Comparison of ENCODE assay signal across 10 cellular contexts in the genomic region with DNA sequence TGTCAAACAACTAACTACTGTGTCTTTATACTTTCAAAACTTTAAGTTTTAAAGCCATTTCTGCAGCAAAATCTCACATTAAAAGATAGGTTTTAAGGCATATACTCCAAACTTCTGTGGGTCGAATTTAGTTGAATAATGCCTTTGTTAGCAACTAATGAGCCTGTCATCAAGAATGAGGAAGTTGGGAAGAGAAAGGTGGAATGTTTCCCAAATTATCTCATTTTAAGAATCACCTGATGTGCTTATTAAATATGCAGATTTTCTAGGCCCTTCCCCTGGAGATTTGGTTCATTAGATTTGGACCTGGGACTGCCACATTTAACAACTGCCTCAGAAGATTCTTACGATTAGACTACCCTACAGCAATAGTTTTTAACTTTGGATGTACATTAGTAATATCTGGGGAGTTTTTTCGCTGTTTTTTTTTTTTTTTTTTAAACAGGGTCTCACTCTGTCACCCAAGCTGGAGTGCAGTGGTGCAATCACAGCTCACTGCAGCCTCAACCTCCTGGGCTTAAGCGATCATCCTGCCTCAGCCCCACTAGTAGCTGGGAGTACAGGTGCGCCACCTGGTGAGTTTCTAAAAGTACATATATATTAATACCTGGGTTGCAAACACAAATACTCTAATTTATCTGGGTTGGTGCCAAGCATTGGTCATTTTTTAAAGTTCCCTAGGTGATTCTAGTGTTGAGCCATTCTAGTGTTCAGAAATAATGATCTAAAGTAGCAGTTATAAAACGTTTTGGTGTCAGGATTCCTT. TPM values are rescaled to one million over a fixed set of nuclear protein-coding genes. Genes with fewer than 3 reads are reported as not detected.
DNase-seq lines count a peak whose midpoint lies in the region; ATAC-seq lines count a peak whose summit lies in the region.
"Had no signal": no experiment of that assay in that cellular context is flagged by ENCODE, and none has a peak within 500 bp of the region (broad histone marks: within the 10 kb centered on the region; RNA-seq: fewer than 3 reads in every experiment).

No MANE protein-coding gene starts in this region.

- H3K9me3 Mint-ChIP-seq in activated CD8-positive, alpha-beta memory T cell treated with anti-CD3 and anti-CD28 coated beads, Interleukin-2, amount 10 ng/mL, durations not matched to agents 7 days and 5 days (ENCODE audit: low read depth): no peaks in the 10 kb centered on the region
- H3K9me3 Mint-ChIP-seq in T-cell: no peaks in the 10 kb centered on the region
- H3K9me3 Mint-ChIP-seq: central memory CD8-positive, alpha-beta T cell had no signal

- H3K27me3 Mint-ChIP-seq in activated CD8-positive, alpha-beta memory T cell treated with anti-CD3 and anti-CD28 coated beads, Interleukin-2, amount 10 ng/mL, durations not matched to agents 7 days and 5 days: peaks cover 11% of the 10 kb centered on the region
- peaks cover 1 to 33% of the 10 kb centered on the region in 2 donors for H3K27me3 Mint-ChIP-seq in T-cell
- H3K27me3 Mint-ChIP-seq: central memory CD8-positive, alpha-beta T cell had no signal

- CTCF ChIA-PET in activated CD8-positive, alpha-beta memory T cell treated with anti-CD3 and anti-CD28 coated beads, Interleukin-2, amount 10 ng/mL, durations not matched to agents 7 days and 5 days (lab: Charles Lee): interaction anchor here (1.0 to 1.5 kb wide), 2 partner anchors 23 to 24 kb away, joined by 4 to 6 read pairs; no protein-coding TSS in a partner anchor
- CTCF ChIA-PET in T-cell (lab: Charles Lee): interaction anchor here (0.6 to 2.3 kb wide), 6 partner anchors 16 to 239 kb away, joined by 3 to 11 read pairs (median 5); a partner anchor contains a TSS

- H3K4me3 Mint-ChIP-seq in activated CD8-positive, alpha-beta memory T cell treated with anti-CD3 and anti-CD28 coated beads, Interleukin-2, amount 10 ng/mL, durations not matched to agents 7 days and 5 days: no peak overlapping the region
- no peak overlapping the region for H3K4me3 Mint-ChIP-seq in T-cell
- H3K4me3 Mint-ChIP-seq: central memory CD8-positive, alpha-beta T cell had no signal

- H3K27ac Mint-ChIP-seq in activated CD8-positive, alpha-beta memory T cell treated with anti-CD3 and anti-CD28 coated beads, Interleukin-2, amount 10 ng/mL, durations not matched to agents 7 days and 5 days: no peak overlapping the region
- H3K27ac Mint-ChIP-seq in T-cell: no peak overlapping the region

- peak; percentile 43 for DNase-seq in activated CD8-positive, alpha-beta memory T cell treated with anti-CD3 and anti-CD28 coated beads, Interleukin-2, amount 10 ng/mL, durations not matched to agents 7 days and 5 days
- DNase-seq in activated CD8-positive, alpha-beta memory T cell treated with anti-CD3 and anti-CD28 coated beads, Interleukin-2, amount 50 U/mL, for 48 hours: no peak
- peak in 19 of 34 experiments; percentile 1 to 38 (median 12) for DNase-seq in T-cell
- DNase-seq in stimulated activated CD4-positive, alpha-beta T cell treated with anti-CD3 and anti-CD28 coated beads, Interleukin-4, amount 100 ng/mL, for 1 hour: peak; percentile 5
- DNase-seq in T1000 (lab: John Stamatoyannopoulos, UW): no peak
- no peak for DNase-seq in activated CD8-positive, alpha-beta memory T cell treated with anti-CD3 and anti-CD28 coated beads for 24 hours
- DNase-seq in AML-193 (lab: John Stamatoyannopoulos, UW): no peak

- H3K36me3 Mint-ChIP-seq in activated CD8-positive, alpha-beta memory T cell treated with anti-CD3 and anti-CD28 coated beads, Interleukin-2, amount 10 ng/mL, durations not matched to agents 7 days and 5 days: no peaks in the 10 kb centered on the region
- no peaks in the 10 kb centered on the region for H3K36me3 Mint-ChIP-seq in T-cell

- ATAC-seq in activated CD8-positive, alpha-beta memory T cell treated with anti-CD3 and anti-CD28 coated beads, Interleukin-2, amount 10 ng/mL, durations not matched to agents 7 days and 5 days: no peak
- peak; percentile 56 for ATAC-seq in HG02763 (IDR thresholded peaks at IDR 0.05; ENCODE audit: unreplicated experiment)
- peak in 2 of 4 experiments; percentile 45 to 46 for ATAC-seq in T-cell (replicated peaks in 1 of 4)

- peaks cover 11% of the 10 kb centered on the region for H3K4me1 Mint-ChIP-seq in activated CD8-positive, alpha-beta memory T cell treated with anti-CD3 and anti-CD28 coated beads, Interleukin-2, amount 10 ng/mL, durations not matched to agents 7 days and 5 days
- peaks cover 0 to 14% (median 4%) of the 10 kb centered on the region in 3 donors for H3K4me1 Mint-ChIP-seq in T-cell
- H3K4me1 Mint-ChIP-seq: central memory CD8-positive, alpha-beta T cell had no signal

- POLR2A ChIA-PET in T-cell (lab: Charles Lee): no interaction called here

RNA-seq across cellular contexts. Expression of a gene that starts 16.1 kb away (rescaled TPM):
- 1 to 10 TPM; 3.2 to 9.0 TPM for total RNA-seq in activated CD8-positive, alpha-beta memory T cell treated with anti-CD3 and anti-CD28 coated beads, Interleukin-2, amount 10 ng/mL, durations not matched to agents 7 days and 5 days
- total RNA-seq in T-cell: 1 to 10 TPM in 4 of 5 donors, under 1 TPM in 1; 0.44 to 2.5 (median 1.8) TPM
- total RNA-seq: lung microvascular endothelial cell had no signal

RNA-seq across cellular contexts. Expression of a gene that starts 59.6 kb away (rescaled TPM):
- total RNA-seq in activated CD8-positive, alpha-beta memory T cell treated with anti-CD3 and anti-CD28 coated beads, Interleukin-2, amount 10 ng/mL, durations not matched to agents 7 days and 5 days: 10 to 100 TPM; 19.6 to 30.3 TPM
- 1 to 10 TPM; 3.1 to 6.8 (median 5.3) TPM for total RNA-seq in T-cell

Comparison
In these comparisons a context has a peak if more than half of its experiments do, and no peak if none do; other contexts are left out.
1. DNase-seq: peak in activated CD8-positive, alpha-beta memory T cell treated with anti-CD3 and anti-CD28 coated beads, Interleukin-2, amount 10 ng/mL, durations not matched to agents 7 days and 5 days (single experiment), T-cell (19 of 34) and stimulated activated CD4-positive, alpha-beta T cell treated with anti-CD3 and anti-CD28 coated beads, Interleukin-4, amount 100 ng/mL, for 1 hour (single experiment); none in activated CD8-positive, alpha-beta memory T cell treated with anti-CD3 and anti-CD28 coated beads, Interleukin-2, amount 50 U/mL, for 48 hours (single experiment), T1000 (single experiment), activated CD8-positive, alpha-beta memory T cell treated with anti-CD3 and anti-CD28 coated beads for 24 hours (single experiment) and AML-193 (0 of 2).